ENCODE assay signal across 33 cellular contexts in genomic region chr1:151518936-151519335, GRCh38.
"Had no signal": no experiment of that assay in that cellular context is flagged by ENCODE, and none has a peak within 500 bp of the region (broad histone marks: within the 10 kb centered on the region; RNA-seq: fewer than 3 reads in every experiment).

No MANE protein-coding gene starts in this region.

- H3K36me3 Mint-ChIP-seq: activated naive CD8-positive, alpha-beta T cell had no signal

- H3K4me3 ChIP-seq: esophagus muscularis mucosa, gastrocnemius medialis had no signal

- H3K27me3 Mint-ChIP-seq: activated B cell treated with CpG ODN at 0.5 μM for 24 hours; activated CD4-positive, alpha-beta T cell treated with anti-CD3 and anti-CD28 coated beads for 36 hours; activated CD4-positive, alpha-beta T cell treated with anti-CD3 and anti-CD28 coated beads, Interleukin-2, amount 10 ng/mL, durations not matched to agents 7 days and 5 days; activated naive CD8-positive, alpha-beta T cell; activated T-cell treated with anti-CD3 and anti-CD28 coated beads, Interleukin-2, amount 50 U/mL, for 24 hours; activated T-helper 17 cell treated with anti-CD3 and anti-CD28 coated beads, Interleukin-2, amount 50 U/mL, for 72 hours; central memory CD8-positive, alpha-beta T cell; effector memory CD8-positive, alpha-beta T cell; T-helper 17 cell had no signal

- H3K27ac Mint-ChIP-seq: activated B cell treated with CpG ODN at 0.5 μM for 24 hours; activated CD4-positive, alpha-beta memory T cell treated with anti-CD3 and anti-CD28 coated beads, Interleukin-2, amount 10 ng/mL, durations not matched to agents 7 days and 5 days; activated CD4-positive, alpha-beta T cell treated with anti-CD3 and anti-CD28 coated beads for 36 hours; activated CD4-positive, alpha-beta T cell treated with anti-CD3 and anti-CD28 coated beads, Interleukin-2, amount 10 ng/mL, durations not matched to agents 7 days and 5 days; activated naive CD8-positive, alpha-beta T cell; activated T-cell treated with anti-CD3 and anti-CD28 coated beads, Interleukin-2, amount 50 U/mL, for 24 hours; activated T-helper 17 cell treated with anti-CD3 and anti-CD28 coated beads, Interleukin-2, amount 50 U/mL, for 72 hours; effector memory CD8-positive, alpha-beta T cell; T-helper 17 cell; T-helper 2 cell treated with Interferon-gamma antibody and Interleukin-4, amounts not matched to agents 5 μg/mL and 100 μg/mL, for 36 hours had no signal

- H3K4me3 Mint-ChIP-seq: activated B cell treated with CpG ODN at 0.5 μM for 24 hours; activated CD4-positive, alpha-beta memory T cell treated with anti-CD3 and anti-CD28 coated beads, Interleukin-2, amount 10 ng/mL, durations not matched to agents 7 days and 5 days; activated CD4-positive, alpha-beta T cell treated with anti-CD3 and anti-CD28 coated beads for 36 hours; activated CD4-positive, alpha-beta T cell treated with anti-CD3 and anti-CD28 coated beads, Interleukin-2, amount 10 ng/mL, durations not matched to agents 7 days and 5 days; activated naive CD8-positive, alpha-beta T cell; activated T-cell treated with anti-CD3 and anti-CD28 coated beads, Interleukin-2, amount 50 U/mL, for 24 hours; activated T-helper 17 cell treated with anti-CD3 and anti-CD28 coated beads, Interleukin-2, amount 50 U/mL, for 72 hours; central memory CD8-positive, alpha-beta T cell; effector memory CD8-positive, alpha-beta T cell; T-helper 17 cell; T-helper 2 cell treated with Interferon-gamma antibody and Interleukin-4, amounts not matched to agents 5 μg/mL and 100 μg/mL, for 36 hours had no signal

- H3K27me3 ChIP-seq: brain microvascular endothelial cell, esophagus muscularis mucosa, foreskin keratinocyte had no signal

- H3K27ac ChIP-seq: brain microvascular endothelial cell, esophagus muscularis mucosa, foreskin keratinocyte, gastrocnemius medialis, WERI-Rb-1 had no signal

- DNase-seq: activated B cell treated with CpG ODN at 0.5 μM for 24 hours; activated CD4-positive, alpha-beta memory T cell treated with anti-CD3 and anti-CD28 coated beads, Interleukin-2, amount 10 ng/mL, durations not matched to agents 7 days and 5 days; activated CD4-positive, alpha-beta T cell treated with anti-CD3 and anti-CD28 coated beads for 36 hours; activated CD4-positive, alpha-beta T cell treated with anti-CD3 and anti-CD28 coated beads, Interleukin-2, amount 10 ng/mL, durations not matched to agents 7 days and 5 days; activated CD4-positive, alpha-beta T cell treated with anti-CD3 and anti-CD28 coated beads, Interleukin-2, amount 50 U/mL, for 4 hours; activated CD8-positive, alpha-beta memory T cell treated with anti-CD3 and anti-CD28 coated beads, Interleukin-2, amount 50 U/mL, for 48 hours; activated effector memory CD4-positive, alpha-beta T cell treated with Interleukin-2 at 50 U/mL for 16 hours; activated gamma-delta T cell treated with Interleukin-2 at 50 U/mL for 16 hours; activated naive CD4-positive, alpha-beta T cell treated with anti-CD3 and anti-CD28 coated beads, Interleukin-2, amount 50 U/mL, for 16 hours; activated naive CD4-positive, alpha-beta T cell treated with Interleukin-2 at 50 U/mL for 16 hours; activated T-cell treated with anti-CD3 and anti-CD28 coated beads for 4 hours; activated T-cell treated with anti-CD3 and anti-CD28 coated beads, Interleukin-2, amount 50 U/mL, for 24 hours; amniotic stem cell; anterior cingulate cortex; brain microvascular endothelial cell; cortex of kidney; dermis blood vessel endothelial cell; effector CD4-positive, alpha-beta T cell; effector memory CD8-positive, alpha-beta T cell; erythroblast; foreskin keratinocyte; gastrocnemius medialis; glutamatergic neuron; T-helper 1 cell; T-helper 17 cell; T1000; WERI-Rb-1 had no signal

- H3K4me1 ChIP-seq: gastrocnemius medialis had no signal

- H3K36me3 ChIP-seq: brain microvascular endothelial cell, esophagus muscularis mucosa, gastrocnemius medialis, WERI-Rb-1 had no signal

- ATAC-seq: activated CD4-positive, alpha-beta T cell treated with anti-CD3 and anti-CD28 coated beads for 36 hours; activated CD4-positive, CD25-positive, alpha-beta regulatory T cell treated with anti-CD3 and anti-CD28 coated beads, Interleukin-2, amount 50 U/mL, for 24 hours; activated T-helper 17 cell treated with anti-CD3 and anti-CD28 coated beads, Interleukin-2, amount 50 U/mL, for 72 hours; effector memory CD8-positive, alpha-beta T cell; foreskin keratinocyte; gastrocnemius medialis; T-helper 17 cell had no signal

- H3K9me3 Mint-ChIP-seq: activated B cell treated with CpG ODN at 0.5 μM for 24 hours; activated CD4-positive, alpha-beta memory T cell treated with anti-CD3 and anti-CD28 coated beads, Interleukin-2, amount 10 ng/mL, durations not matched to agents 7 days and 5 days; activated CD4-positive, alpha-beta T cell treated with anti-CD3 and anti-CD28 coated beads, Interleukin-2, amount 10 ng/mL, durations not matched to agents 7 days and 5 days; activated T-cell treated with anti-CD3 and anti-CD28 coated beads, Interleukin-2, amount 50 U/mL, for 24 hours; activated T-helper 17 cell treated with anti-CD3 and anti-CD28 coated beads, Interleukin-2, amount 50 U/mL, for 72 hours; central memory CD8-positive, alpha-beta T cell; effector memory CD8-positive, alpha-beta T cell; T-helper 2 cell treated with Interferon-gamma antibody and Interleukin-4, amounts not matched to agents 5 μg/mL and 100 μg/mL, for 36 hours had no signal

- H3K4me1 Mint-ChIP-seq: activated B cell treated with CpG ODN at 0.5 μM for 24 hours; activated CD4-positive, alpha-beta T cell treated with anti-CD3 and anti-CD28 coated beads for 36 hours had no signal

- H3K9me3 ChIP-seq: esophagus muscularis mucosa, gastrocnemius medialis had no signal
